31 cellular contexts compared by ENCODE assay signal in genomic region chr2:28034696-28035095, GRCh38.
"Had no signal": no experiment of that assay in that cellular context is flagged by ENCODE, and none has a peak within 500 bp of the region (broad histone marks: within the 10 kb centered on the region; RNA-seq: fewer than 3 reads in every experiment).

No MANE protein-coding gene starts in this region.

- H3K27ac ChIP-seq: adrenal gland, ascending aorta, cardiac muscle cell, VCaP had no signal

- DNase-seq: activated B cell treated with CpG ODN at 0.5 μM for 24 hours; activated CD4-positive, alpha-beta memory T cell treated with anti-CD3 and anti-CD28 coated beads for 36 hours; activated CD4-positive, alpha-beta T cell treated with anti-CD3 and anti-CD28 coated beads for 48 hours; activated CD4-positive, alpha-beta T cell treated with anti-CD3 and anti-CD28 coated beads, Interleukin-2, amount 10 ng/mL, durations not matched to agents 7 days and 5 days; activated CD4-positive, CD25-positive, alpha-beta regulatory T cell treated with anti-CD3 and anti-CD28 coated beads, Interleukin-2, amount 50 U/mL, for 72 hours; activated CD8-positive, alpha-beta memory T cell treated with anti-CD3 and anti-CD28 coated beads, Interleukin-2, amount 50 U/mL, for 4 hours; activated CD8-positive, alpha-beta T cell treated with anti-CD3 and anti-CD28 coated beads for 36 hours; activated effector memory CD4-positive, alpha-beta T cell treated with anti-CD3 and anti-CD28 coated beads, Interleukin-2, amount 50 U/mL, for 16 hours; activated gamma-delta T cell treated with Interleukin-2 at 50 U/mL for 16 hours; activated naive CD4-positive, alpha-beta T cell; activated naive CD4-positive, alpha-beta T cell treated with anti-CD3 and anti-CD28 coated beads for 36 hours; activated naive CD4-positive, alpha-beta T cell treated with anti-CD3 and anti-CD28 coated beads, Interleukin-2, amount 50 U/mL, for 16 hours; activated naive CD8-positive, alpha-beta T cell treated with anti-CD3 and anti-CD28 coated beads for 36 hours; activated T-cell treated with anti-CD3 and anti-CD28 coated beads for 4 hours; activated T-cell treated with anti-CD3 and anti-CD28 coated beads, Interleukin-2, amount 50 U/mL, for 1 hour; activated T-cell treated with anti-CD3 and anti-CD28 coated beads, Interleukin-2, amount 50 U/mL, for 4 hours; activated T-cell treated with anti-CD3 and anti-CD28 coated beads, Interleukin-2, amount 50 U/mL, for 72 hours; adrenal gland; amygdala; anterior cingulate cortex; caudate nucleus; cerebellar nuclear complex; T-helper 2 cell; T-helper 9 cell had no signal

- H3K27me3 ChIP-seq: adrenal gland, ascending aorta, cardiac muscle cell had no signal

- H3K9me3 ChIP-seq: adrenal gland, ascending aorta had no signal

- H3K4me3 ChIP-seq: adrenal gland, ascending aorta, cardiac muscle cell had no signal

- FAIRE-seq: bronchial epithelial cell, TTC549 had no signal

- H3K36me3 ChIP-seq: adrenal gland, ascending aorta, cardiac muscle cell had no signal

- ATAC-seq: activated CD8-positive, alpha-beta T cell treated with anti-CD3 and anti-CD28 coated beads for 36 hours; activated naive CD4-positive, alpha-beta T cell treated with anti-CD3 and anti-CD28 coated beads, Interleukin-2, amount 50 U/mL, for 72 hours; activated T-cell treated with anti-CD3 and anti-CD28 coated beads, Interleukin-2, amount 50 U/mL, for 4 hours; activated T-cell treated with anti-CD3 and anti-CD28 coated beads, Interleukin-2, amount 50 U/mL, for 72 hours; activated T-helper 17 cell treated with anti-CD3 and anti-CD28 coated beads, Interleukin-2, amount 50 U/mL, for 72 hours had no signal
